In genomic region chr6:9851541-9852380, GRCh38 we compare ENCODE assay signal across 11 cellular contexts.
DNase-seq lines count a peak whose midpoint lies in the region; ATAC-seq, FAIRE-seq and TF ChIP-seq lines count a peak whose summit lies in the region.
"Had no signal": no experiment of that assay in that cellular context is flagged by ENCODE, and none has a peak within 500 bp of the region (broad histone marks: within the 10 kb centered on the region; RNA-seq: fewer than 3 reads in every experiment).

No MANE protein-coding gene starts in this region.

- H3K4me3 ChIP-seq in LNCaP clone FGC (ENCODE audit: low read depth, low read length) (no peak overlapping the region), H1 (ENCODE audit: extremely low read depth in 1 of 4, insufficient read depth in 2 of 4, low read depth in 3 of 4, low read length in 4 of 4) (no peak overlapping the region), neural progenitor cell (no peak overlapping the region), osteoblast (ENCODE audit: insufficient read depth, low read length) (no peak overlapping the region)
- H3K4me3 ChIP-seq: thyroid gland had no signal

- H3K23ac ChIP-seq in H1 (ENCODE audit: insufficient read length), result no peak overlapping the region

- H3K79me2 ChIP-seq in H1 (ENCODE audit: control insufficient read depth in 1 of 2, insufficient read depth in 2 of 2, low read length in 2 of 2) (no peaks in the 10 kb centered on the region), neural progenitor cell (ENCODE audit: low read depth) (no peaks in the 10 kb centered on the region), osteoblast (ENCODE audit: insufficient read depth, low read length) (no peaks in the 10 kb centered on the region)

- H3K56ac ChIP-seq in H1 (replicated peaks; ENCODE audit: insufficient read length, low read depth, low read length), result no peak overlapping the region

- H3K4me2 ChIP-seq in H1 (ENCODE audit: insufficient read depth in 1 of 2, low read depth in 2 of 2, low read length in 2 of 2) (no peak overlapping the region), neural progenitor cell (no peak overlapping the region), osteoblast (ENCODE audit: insufficient read depth, low read length) (no peak overlapping the region)

- H3K27ac Mint-ChIP-seq in neural progenitor cell, result no peak overlapping the region

- H3K9me3 Mint-ChIP-seq in neural progenitor cell, result peaks cover 40% of the 10 kb centered on the region

- H2BK5ac ChIP-seq in H1 (ENCODE audit: low read depth, low read length), result no peak overlapping the region; the same call in 1 of the 2 replicates

- H2BK20ac ChIP-seq in H1 (ENCODE audit: low read length), result no peak overlapping the region

- no peaks in the 10 kb centered on the region for H4K20me1 ChIP-seq in H1 (replicated peaks in 1 of 2; ENCODE audit: control insufficient read depth in 1 of 2, insufficient read depth in 2 of 2, low read length in 2 of 2)
- no peaks in the 10 kb centered on the region for H4K20me1 ChIP-seq in neural progenitor cell (ENCODE audit: low read depth)
- no peaks in the 10 kb centered on the region for H4K20me1 ChIP-seq in osteoblast (ENCODE audit: insufficient read depth, low read length)

- TF ChIP-seq CTCF in LNCaP clone FGC (IDR thresholded peaks at IDR 0.05; ENCODE audit: control insufficient read depth, extremely low read depth, insufficient read depth) (peak; percentile 60), H1 (IDR thresholded peaks at IDR 0.05; ENCODE audit: control extremely low read depth in 1 of 3, insufficient read depth in 1 of 3, low read depth in 1 of 3, low read length in 3 of 3) (peak; percentile 49 to 66 (median 50)), neural progenitor cell (IDR thresholded peaks at IDR 0.05) (peak; percentile 34), osteoblast (IDR thresholded peaks at IDR 0.05; ENCODE audit: extremely low read depth, low read depth, low read length) (no peak)

- peak overlapping the region; percentile 12; the same call in 1 of the 2 replicates for H2AFZ ChIP-seq in H1 (ENCODE audit: low read length)
- no peak overlapping the region for H2AFZ ChIP-seq in neural progenitor cell (replicated peaks)
- H2AFZ ChIP-seq in osteoblast (ENCODE audit: low read length), result no peak overlapping the region

- CTCF ChIA-PET in H1 (lab: Charles Lee; ENCODE audit: partially characterized antibody), result interaction anchor here (0.6 to 1.6 kb wide), 10 partner anchors 13 to 677 kb away, joined by 3 to 5 read pairs (median 3); no protein-coding TSS in a partner anchor

- no peak overlapping the region for H2BK12ac ChIP-seq in H1 (ENCODE audit: low read depth, low read length)

- WGBS in H1 (ENCODE audit: extremely low coverage in 1 of 2, insufficient coverage in 1 of 2, insufficient read length in 1 of 2, insufficient replicate concordance in 2 of 2, low coverage in 1 of 2, low lambda C conversion rate in 2 of 2, missing lambda C conversion rate in 1 of 2), 2 experiments, result 76% methylated on average over 9 of the region's 9 CpGs; no CpG with 5 or more reads in 1 of the 2 experiments

- no peak overlapping the region for H2BK120ac ChIP-seq in H1 (replicated peaks; ENCODE audit: low read depth, low read length)

- no peak for TF ChIP-seq EP300 in H1 (IDR thresholded peaks at IDR 0.05; ENCODE audit: borderline replicate concordance in 1 of 2, low read depth in 2 of 2, low read length in 2 of 2)

- no peak overlapping the region for H3K4me3 Mint-ChIP-seq in neural progenitor cell

- no peaks in the 10 kb centered on the region for H3K4me1 ChIP-seq in H1 (replicated peaks in 1 of 4; ENCODE audit: control insufficient read depth in 3 of 4, insufficient read depth in 4 of 4, low read length in 3 of 4)
- no peaks in the 10 kb centered on the region for H3K4me1 ChIP-seq in neural progenitor cell
- H3K4me1 ChIP-seq in osteoblast (ENCODE audit: insufficient read depth, low read length), result no peaks in the 10 kb centered on the region
- H3K4me1 ChIP-seq: thyroid gland had no signal

- H3K4me1 Mint-ChIP-seq in neural progenitor cell, result no peaks in the 10 kb centered on the region

- H3K23me2 ChIP-seq in H1 (ENCODE audit: low read depth, low read length), result no peaks in the 10 kb centered on the region

- H3K9ac ChIP-seq in H1 (replicated peaks in 1 of 4; ENCODE audit: extremely low read depth in 1 of 4, low read depth in 3 of 4, low read length in 3 of 4), result no peak overlapping the region
- no peak overlapping the region for H3K9ac ChIP-seq in neural progenitor cell

- H4K5ac ChIP-seq in H1 (ENCODE audit: insufficient read length, low read depth, low read length), result no peak overlapping the region

- FAIRE-seq in H1 (lab: Jason Lieb, UNC), result peak; percentile 52
- FAIRE-seq in GM19239 (lab: Jason Lieb, UNC), result no peak
- FAIRE-seq: A204.1 had no signal

- H3K27me3 Mint-ChIP-seq in neural progenitor cell (ENCODE audit: insufficient read depth, low read depth), result no peaks in the 10 kb centered on the region

- no peak overlapping the region for H2BK15ac ChIP-seq in H1 (ENCODE audit: low read length)

- TF ChIP-seq RAD21 in H1 (IDR thresholded peaks at IDR 0.05 in 1 of 2, conservative IDR thresholded peaks at IDR 0.05 in 1 of 2; ENCODE audit: low read depth in 2 of 2, low read length in 2 of 2), result peak; percentile 72 to 80

- H3K36me3 ChIP-seq in H1 (ENCODE audit: control insufficient read depth in 2 of 4, insufficient read depth in 4 of 4, low read length in 3 of 4) (no peaks in the 10 kb centered on the region), neural progenitor cell (no peaks in the 10 kb centered on the region), osteoblast (ENCODE audit: insufficient read depth, low read length) (no peaks in the 10 kb centered on the region)
- H3K36me3 ChIP-seq: thyroid gland had no signal

- no peak for TF ChIP-seq POLR2A in H1 (IDR thresholded peaks at IDR 0.05; ENCODE audit: control extremely low read depth in 1 of 2, low read depth in 2 of 2, low read length in 2 of 2)

- no peak overlapping the region for H4K91ac ChIP-seq in H1 (replicated peaks; ENCODE audit: insufficient read length, low read length)

- no peak overlapping the region for H3K4ac ChIP-seq in H1 (replicated peaks; ENCODE audit: insufficient read length, low read depth, low read length)

- no peak overlapping the region for H3K14ac ChIP-seq in H1 (ENCODE audit: insufficient read length)

- ATAC-seq in GM18861 (IDR thresholded peaks at IDR 0.05; ENCODE audit: unreplicated experiment), result no peak

- no peaks in the 10 kb centered on the region for H3K79me1 ChIP-seq in H1 (ENCODE audit: low read depth, low read length)

- no peak overlapping the region for H4K8ac ChIP-seq in H1 (ENCODE audit: extremely low read depth, insufficient read depth, low read length)

- no peak overlapping the region; the same call in 1 of the 2 replicates for H3K18ac ChIP-seq in H1 (ENCODE audit: extremely low read depth, low read length)

- H3F3A ChIP-seq in neural progenitor cell (ENCODE audit: low read depth), result no peaks in the 10 kb centered on the region

- H3K36me3 Mint-ChIP-seq in neural progenitor cell, result no peaks in the 10 kb centered on the region

- H3K9me3 ChIP-seq in H1 (ENCODE audit: insufficient read depth in 2 of 2, low read depth in 1 of 2, low read length in 1 of 2) (peaks cover 2 to 5% of the 10 kb centered on the region in 2 experiments; a peak in 2 of 4 replicates), neural progenitor cell (ENCODE audit: low read depth) (peaks cover 9% of the 10 kb centered on the region), osteoblast (ENCODE audit: low read depth, low read length) (peaks cover 6% of the 10 kb centered on the region)
- H3K9me3 ChIP-seq: thyroid gland had no signal

- H2AK5ac ChIP-seq in H1 (ENCODE audit: low read depth, low read length), result no peak overlapping the region

- POLR2A ChIA-PET in H1 (lab: Charles Lee; ENCODE audit: partially characterized antibody), result no interaction called here

- H3K27ac ChIP-seq in H1 (ENCODE audit: low read depth, low read length) (no peak overlapping the region), neural progenitor cell (no peak overlapping the region), osteoblast (ENCODE audit: low read depth, low read length) (no peak overlapping the region)
- H3K27ac ChIP-seq: thyroid gland had no signal

- peak; percentile 15 for DNase-seq in DMS 273 (lab: John Stamatoyannopoulos, UW; ENCODE audit: unreplicated experiment)
- no peak for DNase-seq in DMS 273 treated with DMSO at 0.1 percent for 48 hours (lab: John Stamatoyannopoulos, UW)
- peak; percentile 27 for DNase-seq in LNCaP clone FGC (ENCODE audit: low read depth)
- peak; percentile 46 to 47 for DNase-seq in H1 (ENCODE audit: low read depth in 1 of 2, low spot score in 2 of 2)
- DNase-seq in neural progenitor cell (ENCODE audit: low spot score), result peak; percentile 29
- DNase-seq in osteoblast (ENCODE audit: insufficient read length, low spot score, missing footprints), result no peak
- DNase-seq in GM19239 (ENCODE audit: insufficient read length, low spot score), result no peak
- DNase-seq: stimulated activated CD4-positive, alpha-beta T cell treated with anti-CD3 and anti-CD28 coated beads, Interleukin-2, amount 100 ng/mL, for 48 hours; thyroid gland had no signal

- no peaks in the 10 kb centered on the region for H3K27me3 ChIP-seq in H1 (replicated peaks in 1 of 4; ENCODE audit: control insufficient read depth in 3 of 4, extremely low read depth in 1 of 4, insufficient read depth in 3 of 4, low read length in 3 of 4)
- H3K27me3 ChIP-seq in neural progenitor cell, result no peaks in the 10 kb centered on the region
- no peaks in the 10 kb centered on the region for H3K27me3 ChIP-seq in osteoblast (ENCODE audit: insufficient read depth, low read length)
- H3K27me3 ChIP-seq: thyroid gland had no signal

TF ChIP-seq in H1, 55 proteins besides CTCF, POLR2A, EP300 and RAD21 (continues in another document):
- no peak for TF ChIP-seq GABPA (IDR thresholded peaks at IDR 0.05; ENCODE audit: borderline replicate concordance, insufficient read depth, low read length)
- TF ChIP-seq NANOG (IDR thresholded peaks at IDR 0.05; ENCODE audit: insufficient read depth, low read depth, low read length, poor library complexity, severe bottlenecking), result no peak
- TF ChIP-seq, protein P1, sequence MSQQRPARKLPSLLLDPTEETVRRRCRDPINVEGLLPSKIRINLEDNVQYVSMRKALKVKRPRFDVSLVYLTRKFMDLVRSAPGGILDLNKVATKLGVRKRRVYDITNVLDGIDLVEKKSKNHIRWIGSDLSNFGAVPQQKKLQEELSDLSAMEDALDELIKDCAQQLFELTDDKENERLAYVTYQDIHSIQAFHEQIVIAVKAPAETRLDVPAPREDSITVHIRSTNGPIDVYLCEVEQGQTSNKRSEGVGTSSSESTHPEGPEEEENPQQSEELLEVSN (IDR thresholded peaks at IDR 0.05), result no peak
- TF ChIP-seq GTF2F1 (IDR thresholded peaks at IDR 0.05; ENCODE audit: borderline replicate concordance, low read depth, low read length), result no peak
- TF ChIP-seq JUND (IDR thresholded peaks at IDR 0.05; ENCODE audit: low read length), result peak; percentile 91
- TF ChIP-seq BRCA1 (IDR thresholded peaks at IDR 0.05; ENCODE audit: low read depth, low read length), result no peak
- peak; percentile 97 for TF ChIP-seq BACH1 (IDR thresholded peaks at IDR 0.05; ENCODE audit: low read length)
- no peak for TF ChIP-seq EGR1 (IDR thresholded peaks at IDR 0.05; ENCODE audit: borderline replicate concordance, low read depth, low read length)
- TF ChIP-seq MAFK (IDR thresholded peaks at IDR 0.05; ENCODE audit: low read depth, low read length), result peak; percentile 87

Comparison
In these comparisons a context has a peak if more than half of its experiments do, and no peak if none do; other contexts are left out.
1. DNase-seq: peak in DMS 273 (single experiment), LNCaP clone FGC (single experiment), H1 (2 of 2) and neural progenitor cell (single experiment); none in DMS 273 treated with DMSO at 0.1 percent for 48 hours (single experiment), osteoblast (single experiment) and GM19239 (single experiment).